ENCODE assay signal across 15 cellular contexts in genomic region chr22:43890901-43891331, GRCh38. TPM values are rescaled to one million over a fixed set of nuclear protein-coding genes. Genes with fewer than 3 reads are reported as not detected.
DNase-seq lines count a peak whose midpoint lies in the region; TF ChIP-seq lines count a peak whose summit lies in the region.
"Had no signal": no experiment of that assay in that cellular context is flagged by ENCODE, and none has a peak within 500 bp of the region (broad histone marks: within the 10 kb centered on the region; RNA-seq: fewer than 3 reads in every experiment).

No MANE protein-coding gene starts in this region.

- H2AFZ ChIP-seq in smooth muscle cell (ENCODE audit: low read depth): no peak overlapping the region

- H3K4me3 ChIP-seq in iPS-20b (ENCODE audit: low read length) (peak overlapping the region; percentile 81), smooth muscle cell (no peak overlapping the region)

- peaks cover 42% of the 10 kb centered on the region for H3K27me3 ChIP-seq in iPS-20b (ENCODE audit: insufficient read depth, low read length)
- peaks cover 73% of the 10 kb centered on the region for H3K27me3 ChIP-seq in smooth muscle cell (ENCODE audit: low read depth)

- no peak for TF ChIP-seq CTCF in smooth muscle cell (IDR thresholded peaks at IDR 0.05; ENCODE audit: borderline replicate concordance, insufficient read depth, poor library complexity, severe bottlenecking)

- H3K9ac ChIP-seq in iPS-20b (ENCODE audit: low read depth, low read length) (peak overlapping the region; percentile 72; the same call in 1 of the 2 replicates), smooth muscle cell (ENCODE audit: low read depth) (no peak overlapping the region)

- H3K4me1 ChIP-seq in iPS-20b (ENCODE audit: insufficient read depth, low read length): no peaks in the 10 kb centered on the region
- H3K4me1 ChIP-seq in smooth muscle cell (ENCODE audit: low read depth): no peaks in the 10 kb centered on the region

- H3K27ac ChIP-seq in iPS-20b (ENCODE audit: low read length) (no peak overlapping the region), smooth muscle cell (ENCODE audit: low read depth) (no peak overlapping the region)

- H3K36me3 ChIP-seq in iPS-20b (ENCODE audit: insufficient read depth, low read depth, low read length) (0 out of 2 replicates have a peak, but pooled peaks cover 2% of the 10 kb centered on the region), smooth muscle cell (ENCODE audit: low read depth) (no peaks in the 10 kb centered on the region)

- 25% methylated on average over 24 of the region's 24 CpGs for WGBS in smooth muscle cell (ENCODE audit: low lambda C conversion rate)

- no peaks in the 10 kb centered on the region for H3K9me3 ChIP-seq in iPS-20b (ENCODE audit: insufficient read depth, low read depth, low read length)
- no peaks in the 10 kb centered on the region for H3K9me3 ChIP-seq in smooth muscle cell (replicated peaks; ENCODE audit: low read depth)

- H3F3A ChIP-seq in smooth muscle cell (ENCODE audit: low read depth): no peaks in the 10 kb centered on the region

- H3K79me2 ChIP-seq in smooth muscle cell (ENCODE audit: low read depth): no peaks in the 10 kb centered on the region

- peak; percentile 41 for DNase-seq in NCI-H748 (lab: John Stamatoyannopoulos, UW; ENCODE audit: unreplicated experiment)
- DNase-seq in NCI-H748 treated with DMSO at 0.1 percent for 48 hours (lab: John Stamatoyannopoulos, UW): no peak
- peak; percentile 28 for DNase-seq in NCI-H69 (lab: John Stamatoyannopoulos, UW)
- DNase-seq in smooth muscle cell (lab: John Stamatoyannopoulos, UW; ENCODE audit: unreplicated experiment): no peak
- DNase-seq in NCI-H2196 treated with DMSO at 0.1 percent for 48 hours (lab: John Stamatoyannopoulos, UW; ENCODE audit: unreplicated experiment): no peak
- DNase-seq in T-helper 1 cell: no peak
- no peak for DNase-seq in EL
- DNase-seq: CD4-positive, CD25-positive, alpha-beta regulatory T cell; HCEC 1CT; NCI-H1092; SIG-M5 had no signal

- peak overlapping the region; percentile 59 for H3K4me2 ChIP-seq in smooth muscle cell

- no peaks in the 10 kb centered on the region for H4K20me1 ChIP-seq in smooth muscle cell (ENCODE audit: low read depth)

RNA-seq across cellular contexts. Expression of gene PNPLA5, which starts 0.9 kb away (rescaled TPM):
- not detected in 2 replicates for total RNA-seq in smooth muscle cell
- not detected in 2 replicates for polyA plus RNA-seq in smooth muscle cell
- total RNA-seq: activated naive CD4-positive, alpha-beta T cell treated with anti-CD3 and anti-CD28 coated beads, Interleukin-2, amount 50 U/mL, for 72 hours; bronchial epithelial cell; CD4-positive, CD25-positive, alpha-beta regulatory T cell; neural crest cell had no signal
- polyA plus RNA-seq: CD4-positive, CD25-positive, alpha-beta regulatory T cell had no signal

RNA-seq across cellular contexts. Expression of gene SULT4A1, which starts 28.6 kb away (rescaled TPM):
- total RNA-seq in smooth muscle cell: 2.6 and 2.7 TPM in 2 replicates
- 4.9 and 5.0 TPM in 2 replicates for polyA plus RNA-seq in smooth muscle cell
- total RNA-seq: CD4-positive, CD25-positive, alpha-beta regulatory T cell had no signal
- polyA plus RNA-seq: CD4-positive, CD25-positive, alpha-beta regulatory T cell had no signal

RNA-seq across cellular contexts. Expression of gene PNPLA3, which starts 32.7 kb away (rescaled TPM):
- total RNA-seq in smooth muscle cell: 11.6 and 14.5 TPM in 2 replicates
- polyA plus RNA-seq in smooth muscle cell: 8.2 and 11.0 TPM in 2 replicates
- total RNA-seq: CD4-positive, CD25-positive, alpha-beta regulatory T cell had no signal
- polyA plus RNA-seq: CD4-positive, CD25-positive, alpha-beta regulatory T cell had no signal

Comparison
In these comparisons a context has a peak if more than half of its experiments do, and no peak if none do; other contexts are left out.
1. DNase-seq: peak in NCI-H748 (single experiment) and NCI-H69 (single experiment); none in NCI-H748 treated with DMSO at 0.1 percent for 48 hours (single experiment), smooth muscle cell (single experiment), NCI-H2196 treated with DMSO at 0.1 percent for 48 hours (single experiment), T-helper 1 cell (0 of 5) and EL (single experiment).